ENCODE assay signal across 9 cellular contexts in genomic region chr9:127561491-127562270, GRCh38. TPM values are rescaled to one million over a fixed set of nuclear protein-coding genes. Genes with fewer than 3 reads are reported as not detected.
A peak's percentile ranks its signal among the peaks of the same experiment; 100 is the strongest.
DNase-seq lines count a peak whose midpoint lies in the region; ATAC-seq and TF ChIP-seq lines count a peak whose summit lies in the region.
"Had no signal": no experiment of that assay in that cellular context is flagged by ENCODE, and none has a peak within 500 bp of the region (broad histone marks: within the 10 kb centered on the region; RNA-seq: fewer than 3 reads in every experiment).

No MANE protein-coding gene starts in this region.

- H3K9me3 ChIP-seq in CD4-positive, alpha-beta memory T cell (ENCODE audit: control insufficient read depth in 1 of 2, low read length in 2 of 2), result no peaks in the 10 kb centered on the region
- no peaks in the 10 kb centered on the region for H3K9me3 ChIP-seq in thyroid gland
- H3K9me3 ChIP-seq: HAP-1 had no signal

- no peak overlapping the region for H3K4me3 ChIP-seq in CD4-positive, alpha-beta memory T cell (ENCODE audit: low read length in 2 of 2)
- H3K4me3 ChIP-seq in thyroid gland (replicated peaks in 1 of 3), result no peak overlapping the region
- H3K4me3 ChIP-seq: HAP-1 had no signal

- H3K9me3 Mint-ChIP-seq in CD4-positive, alpha-beta memory T cell, result no peaks in the 10 kb centered on the region
- H3K9me3 Mint-ChIP-seq in naive thymus-derived CD8-positive, alpha-beta T cell, result no peaks in the 10 kb centered on the region

- no peak overlapping the region for H3K27ac ChIP-seq in CD4-positive, alpha-beta memory T cell (ENCODE audit: low read depth, low read length)
- H3K27ac ChIP-seq in thyroid gland, result peak overlapping the region; percentile 42 to 98 (median 95)

- H3K27me3 Mint-ChIP-seq in CD4-positive, alpha-beta memory T cell, result no peaks in the 10 kb centered on the region
- H3K27me3 Mint-ChIP-seq in naive thymus-derived CD8-positive, alpha-beta T cell, result no peaks in the 10 kb centered on the region

- CTCF ChIA-PET in CD4-positive, alpha-beta memory T cell (lab: Charles Lee; ENCODE audit: partially characterized antibody), result no interaction called here

- H3K27me3 ChIP-seq in CD4-positive, alpha-beta memory T cell (ENCODE audit: insufficient read depth, low read length), result no peaks in the 10 kb centered on the region
- H3K27me3 ChIP-seq in thyroid gland, result no peaks in the 10 kb centered on the region

- intact Hi-C loops in CD4-positive, alpha-beta memory T cell (cut with micrococcal nuclease), result loop anchor here (10.0 kb wide), 1 partner anchor 337 kb away; no protein-coding TSS in a partner anchor
- intact Hi-C loops in thyroid gland (cut with DNase I), result no loop called here

- peak overlapping the region in 1 of 8 donors; percentile 41 for H3K4me3 Mint-ChIP-seq in CD4-positive, alpha-beta memory T cell
- H3K4me3 Mint-ChIP-seq in naive thymus-derived CD8-positive, alpha-beta T cell, result no peak overlapping the region

- peak overlapping the region; percentile 7 to 77 (median 49) for H3K27ac Mint-ChIP-seq in CD4-positive, alpha-beta memory T cell
- peak overlapping the region in 5 of 10 donors; percentile 31 to 79 (median 46) for H3K27ac Mint-ChIP-seq in naive thymus-derived CD8-positive, alpha-beta T cell

- POLR2A ChIA-PET in CD4-positive, alpha-beta memory T cell (lab: Charles Lee; ENCODE audit: partially characterized antibody), result no interaction called here
- POLR2A ChIA-PET in naive thymus-derived CD8-positive, alpha-beta T cell (lab: Charles Lee), result no interaction called here

- H3K4me1 ChIP-seq in CD4-positive, alpha-beta memory T cell (ENCODE audit: insufficient read depth, low read length), result peaks cover 54% of the 10 kb centered on the region
- H3K4me1 ChIP-seq in thyroid gland, result peaks cover 89 to 98% of the 10 kb centered on the region in 2 donors

- H3K4me1 Mint-ChIP-seq in CD4-positive, alpha-beta memory T cell, result peaks cover 29 to 66% (median 48%) of the 10 kb centered on the region in 4 donors
- peaks cover 33 to 51% (median 50%) of the 10 kb centered on the region in 4 donors for H3K4me1 Mint-ChIP-seq in naive thymus-derived CD8-positive, alpha-beta T cell

- TF ChIP-seq POLR2A in thyroid gland (IDR thresholded peaks at IDR 0.05), result no peak

- ATAC-seq in HG02623 (IDR thresholded peaks at IDR 0.05; ENCODE audit: unreplicated experiment), result no peak
- no peak for ATAC-seq in naive thymus-derived CD8-positive, alpha-beta T cell

- DNase-seq in CD4-positive, alpha-beta memory T cell, result no peak
- DNase-seq in NOMO-1 (lab: John Stamatoyannopoulos, UW; ENCODE audit: unreplicated experiment in 2 of 2), result peak; percentile 71 to 74
- DNase-seq in brain pericyte (ENCODE audit: low read depth, low spot score), result peak; percentile 98
- DNase-seq in kidney tubule cell (ENCODE audit: low spot score), result peak; percentile 99
- DNase-seq in thyroid gland, result peak; percentile 70 to 74
- no peak for DNase-seq in naive thymus-derived CD8-positive, alpha-beta T cell
- no peak for DNase-seq in NCI-H345 (lab: John Stamatoyannopoulos, UW)

- no peak for TF ChIP-seq CTCF in thyroid gland (IDR thresholded peaks at IDR 0.05)

- WGBS in thyroid gland, 2 donors, result 38 to 50% methylated on average over 16 of the region's 16 CpGs

- no peaks in the 10 kb centered on the region for H3K36me3 ChIP-seq in CD4-positive, alpha-beta memory T cell (ENCODE audit: insufficient read depth, low read length)
- H3K36me3 ChIP-seq in thyroid gland, result peaks cover 2 to 21% of the 10 kb centered on the region in 2 donors

- peaks cover 5 to 6% of the 10 kb centered on the region in 2 donors for H3K36me3 Mint-ChIP-seq in CD4-positive, alpha-beta memory T cell
- peaks cover 0 to 2% (median 0%) of the 10 kb centered on the region in 3 donors for H3K36me3 Mint-ChIP-seq in naive thymus-derived CD8-positive, alpha-beta T cell

RNA-seq across cellular contexts. Expression of gene STXBP1, which starts 50.4 kb away (rescaled TPM):
- total RNA-seq in CD4-positive, alpha-beta memory T cell, result 10 to 100 TPM; 19.9 to 20.9 TPM
- 1 to 10 TPM; 4.8 to 5.5 TPM for polyA plus RNA-seq in CD4-positive, alpha-beta memory T cell
- total RNA-seq in thyroid gland, result 100 to 1,000 TPM in 2 of 4 donors, 10 to 100 TPM in 2; 23.8 to 139 (median 106) TPM
- total RNA-seq in naive thymus-derived CD8-positive, alpha-beta T cell, result 10 to 100 TPM; 34.6 to 39.7 TPM
- polyA plus RNA-seq in naive thymus-derived CD8-positive, alpha-beta T cell, result 10 to 100 TPM in 1 of 3 donors, 1 to 10 TPM in 2; 3.4 to 10.3 (median 7.5) TPM

Comparison
In these comparisons a context has a peak if more than half of its experiments do, and no peak if none do; other contexts are left out.
1. DNase-seq: peak in NOMO-1 (2 of 2), brain pericyte (single experiment), kidney tubule cell (single experiment) and thyroid gland (2 of 2); none in CD4-positive, alpha-beta memory T cell (0 of 5), naive thymus-derived CD8-positive, alpha-beta T cell (0 of 10) and NCI-H345 (single experiment).